ENCODE assay signal across 22 cellular contexts in the genomic region with DNA sequence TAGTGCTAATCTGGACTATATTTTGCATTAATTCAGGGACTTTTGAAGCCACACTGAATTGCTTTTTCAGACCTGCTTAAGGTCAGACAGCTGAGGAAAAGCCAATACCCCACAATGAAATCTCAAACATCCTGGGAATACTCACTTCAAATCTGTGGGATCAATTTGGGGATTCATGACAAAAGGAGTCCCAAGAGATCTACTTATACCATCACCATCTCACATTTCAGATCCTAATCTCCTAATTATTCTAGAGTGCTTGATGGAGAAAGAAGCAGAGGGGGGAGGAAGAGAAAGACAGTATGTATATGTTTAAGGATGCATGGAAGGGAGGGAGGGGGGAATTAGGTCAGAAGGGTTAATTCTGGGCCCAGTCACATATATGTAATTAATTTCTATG.
A peak's percentile ranks its signal among the peaks of the same experiment; 100 is the strongest.
DNase-seq lines count a peak whose midpoint lies in the region; ATAC-seq and TF ChIP-seq lines count a peak whose summit lies in the region.
"Had no signal": no experiment of that assay in that cellular context is flagged by ENCODE, and none has a peak within 500 bp of the region (broad histone marks: within the 10 kb centered on the region; RNA-seq: fewer than 3 reads in every experiment).

No MANE protein-coding gene starts in this region.

- CTCF ChIA-PET in SK-N-SH (lab: Yijun Ruan, JAX), result interaction anchor here (1.0 kb wide), 1 partner anchor 8 kb away, joined by 3 read pairs; no protein-coding TSS in a partner anchor
- CTCF ChIA-PET in MCF 10A (lab: Yijun Ruan, JAX), result no interaction called here

- peaks cover 4% of the 10 kb centered on the region for H3F3A ChIP-seq in SK-N-SH (replicated peaks; ENCODE audit: insufficient read depth)

- H3K4me1 ChIP-seq in SK-N-SH (ENCODE audit: control insufficient read depth in 1 of 2, insufficient read depth in 2 of 2, low read depth in 1 of 2, low read length in 1 of 2), result peaks cover under 1 to 13% of the 10 kb centered on the region in 2 experiments; a peak in 2 of 4 replicates
- H3K4me1 ChIP-seq: Caco-2 had no signal

- TF ChIP-seq EP300 in SK-N-SH (IDR thresholded peaks at IDR 0.05; ENCODE audit: borderline replicate concordance in 1 of 2, low read depth in 1 of 2, low read length in 1 of 2), result no peak

- TF ChIP-seq RAD21 in SK-N-SH (IDR thresholded peaks at IDR 0.05; ENCODE audit: low read length), result no peak

- H3K4me1 Mint-ChIP-seq in MCF 10A (ENCODE audit: insufficient read depth, unreplicated experiment) (no peaks in the 10 kb centered on the region), CD14-positive monocyte (no peaks in the 10 kb centered on the region)

- no peak overlapping the region; a peak in 1 of 4 replicates for H3K27ac ChIP-seq in SK-N-SH (ENCODE audit: low read depth in 2 of 2, low read length in 1 of 2)

- no peak overlapping the region for H3K4me2 ChIP-seq in SK-N-SH

- peaks cover 83% of the 10 kb centered on the region for H3K27me3 Mint-ChIP-seq in MCF 10A (ENCODE audit: insufficient read depth, unreplicated experiment)
- peaks cover 0 to 2% (median 0%) of the 10 kb centered on the region in 3 donors for H3K27me3 Mint-ChIP-seq in CD14-positive monocyte (ENCODE audit: low read depth in 3 of 3)
- H3K27me3 Mint-ChIP-seq: CD4-positive, alpha-beta T cell had no signal

- POLR2A ChIA-PET in SK-N-SH (lab: Yijun Ruan, JAX), result no interaction called here
- POLR2A ChIA-PET in MCF 10A (lab: Yijun Ruan, JAX), result no interaction called here

- H3K27ac Mint-ChIP-seq in MCF 10A (ENCODE audit: low read depth, unreplicated experiment) (no peak overlapping the region), CD14-positive monocyte (no peak overlapping the region)
- H3K27ac Mint-ChIP-seq: CD4-positive, alpha-beta T cell; T-helper 1 cell treated with Interleukin-12 subunit alpha and Interleukin-12 subunit beta and Interleukin-4 antibody, amounts not matched to agents 30 μg/mL and 1 μg/mL, for 36 hours had no signal

- H3K4me3 Mint-ChIP-seq in MCF 10A (ENCODE audit: unreplicated experiment) (no peak overlapping the region), CD14-positive monocyte (no peak overlapping the region)
- H3K4me3 Mint-ChIP-seq: CD4-positive, alpha-beta T cell; T-helper 1 cell treated with Interleukin-12 subunit alpha and Interleukin-12 subunit beta and Interleukin-4 antibody, amounts not matched to agents 30 μg/mL and 1 μg/mL, for 36 hours had no signal

- no peaks in the 10 kb centered on the region for H3K9me3 ChIP-seq in SK-N-SH
- H3K9me3 ChIP-seq: BE2C, Caco-2 had no signal

- H4K20me1 ChIP-seq in SK-N-SH (ENCODE audit: insufficient read depth), result no peaks in the 10 kb centered on the region

- H3K4me3 ChIP-seq in SK-N-SH (ENCODE audit: low read depth in 2 of 2, low read length in 1 of 2), result no peak overlapping the region

- no peaks in the 10 kb centered on the region for H3K79me2 ChIP-seq in SK-N-SH (ENCODE audit: insufficient read depth)

- no peaks in the 10 kb centered on the region for H3K9me3 Mint-ChIP-seq in MCF 10A (ENCODE audit: unreplicated experiment)
- H3K9me3 Mint-ChIP-seq in CD14-positive monocyte, result no peaks in the 10 kb centered on the region
- H3K9me3 Mint-ChIP-seq: CD4-positive, alpha-beta T cell; T-helper 1 cell treated with Interleukin-12 subunit alpha and Interleukin-12 subunit beta and Interleukin-4 antibody, amounts not matched to agents 30 μg/mL and 1 μg/mL, for 36 hours had no signal

- no peak overlapping the region for H3K9ac ChIP-seq in SK-N-SH

- TF ChIP-seq CTCF in SK-N-SH (IDR thresholded peaks at IDR 0.05), result no peak
- no peak for TF ChIP-seq CTCF in MCF 10A (IDR thresholded peaks at IDR 0.05; ENCODE audit: unreplicated experiment)
- TF ChIP-seq CTCF in CD14-positive monocyte (IDR thresholded peaks at IDR 0.05), result no peak

- DNase-seq in SK-N-SH (no peak), NCI-H2171 (lab: John Stamatoyannopoulos, UW) (peak; percentile 85), NCI-H82 treated with DMSO at 0.1 percent for 48 hours (lab: John Stamatoyannopoulos, UW; ENCODE audit: unreplicated experiment) (peak; percentile 98), MCF 10A (ENCODE audit: unreplicated experiment) (no peak), CD14-positive monocyte (ENCODE audit: low spot score) (no peak)
- DNase-seq: 8988T; BE2C; Caco-2; CD4-positive, alpha-beta T cell; GOT3; KBM-7; NCI-H146; NCI-H2081; NCI-H226; NCI-H526 treated with DMSO at 0.1 percent for 48 hours; PC-3; RPMI8226; SHP77 treated with DMSO at 0.1 percent for 48 hours had no signal

- H3K27me3 ChIP-seq in SK-N-SH (ENCODE audit: insufficient read depth), result no peaks in the 10 kb centered on the region
- H3K27me3 ChIP-seq: BE2C had no signal

- intact Hi-C loops in MCF 10A (cut with micrococcal nuclease), result loop anchor here (10.0 kb wide), 1 partner anchor 197 kb away; no protein-coding TSS in a partner anchor
- intact Hi-C loops in CD14-positive monocyte (cut with micrococcal nuclease), result no loop called here

- ATAC-seq in SK-N-SH treated with all-trans-retinoic acid at 6 μM for 48 hours (no peak), HG02678 (IDR thresholded peaks at IDR 0.05; ENCODE audit: unreplicated experiment) (no peak), GM19452 (IDR thresholded peaks at IDR 0.05; ENCODE audit: unreplicated experiment) (no peak)
- ATAC-seq: PC-3 had no signal

- no peak overlapping the region for H2AFZ ChIP-seq in SK-N-SH (ENCODE audit: low read depth)

- BruUV-seq in MCF 10A (replicated peaks; lab: Mats Ljungman, UMichigan), result no TSS peak

- H3K36me3 Mint-ChIP-seq in MCF 10A (ENCODE audit: insufficient read depth, unreplicated experiment), result no peaks in the 10 kb centered on the region
- H3K36me3 Mint-ChIP-seq in CD14-positive monocyte, result no peaks in the 10 kb centered on the region

- H3K36me3 ChIP-seq in SK-N-SH (replicated peaks in 1 of 2; ENCODE audit: control insufficient read depth in 1 of 2, insufficient read depth in 2 of 2, low read length in 1 of 2), result no peaks in the 10 kb centered on the region
- H3K36me3 ChIP-seq: BE2C had no signal

- no peaks in the 10 kb centered on the region for H3K9me2 ChIP-seq in SK-N-SH

TF ChIP-seq in SK-N-SH, 30 proteins besides CTCF, POLR2A, EP300 and RAD21:
- TF ChIP-seq RFX5 (IDR thresholded peaks at IDR 0.05; ENCODE audit: low read length), result no peak
- no peak for TF ChIP-seq TCF12 (IDR thresholded peaks at IDR 0.05)
- 0 out of 2 replicates have a peak, but pooled peaks have one; percentile 37 for TF ChIP-seq GATA2 (CRISPR knock-in tag; IDR thresholded peaks at IDR 0.05)
- no peak for TF ChIP-seq EZH2phosphoT487 (IDR thresholded peaks at IDR 0.05; ENCODE audit: borderline replicate concordance, low read depth)
- TF ChIP-seq TEAD4 (IDR thresholded peaks at IDR 0.05; ENCODE audit: borderline replicate concordance, insufficient read depth), result no peak
- no peak for TF ChIP-seq RXRA (IDR thresholded peaks at IDR 0.05; ENCODE audit: borderline replicate concordance, low read depth)
- TF ChIP-seq, protein P1, sequence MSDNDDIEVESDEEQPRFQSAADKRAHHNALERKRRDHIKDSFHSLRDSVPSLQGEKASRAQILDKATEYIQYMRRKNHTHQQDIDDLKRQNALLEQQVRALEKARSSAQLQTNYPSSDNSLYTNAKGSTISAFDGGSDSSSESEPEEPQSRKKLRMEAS (IDR thresholded peaks at IDR 0.05; ENCODE audit: low read depth), result no peak
TF ChIP-seq in SK-N-SH: peak in this region for 1.

TF ChIP-seq in SK-N-SH treated with all-trans-retinoic acid at 6 μM for 48 hours, 23 proteins besides CTCF, POLR2A, EP300 and RAD21:
- TF ChIP-seq ZFP3 (CRISPR knock-in tag; IDR thresholded peaks at IDR 0.05), result no peak
- TF ChIP-seq ZNF565 (CRISPR knock-in tag; conservative IDR thresholded peaks at IDR 0.05; ENCODE audit: low read depth), result no peak
- TF ChIP-seq SNAI2 (CRISPR knock-in tag; IDR thresholded peaks at IDR 0.05), result no peak
- no peak for TF ChIP-seq ARNTL (CRISPR knock-in tag; IDR thresholded peaks at IDR 0.05; ENCODE audit: borderline replicate concordance, low read depth)
- TF ChIP-seq, protein P2, sequence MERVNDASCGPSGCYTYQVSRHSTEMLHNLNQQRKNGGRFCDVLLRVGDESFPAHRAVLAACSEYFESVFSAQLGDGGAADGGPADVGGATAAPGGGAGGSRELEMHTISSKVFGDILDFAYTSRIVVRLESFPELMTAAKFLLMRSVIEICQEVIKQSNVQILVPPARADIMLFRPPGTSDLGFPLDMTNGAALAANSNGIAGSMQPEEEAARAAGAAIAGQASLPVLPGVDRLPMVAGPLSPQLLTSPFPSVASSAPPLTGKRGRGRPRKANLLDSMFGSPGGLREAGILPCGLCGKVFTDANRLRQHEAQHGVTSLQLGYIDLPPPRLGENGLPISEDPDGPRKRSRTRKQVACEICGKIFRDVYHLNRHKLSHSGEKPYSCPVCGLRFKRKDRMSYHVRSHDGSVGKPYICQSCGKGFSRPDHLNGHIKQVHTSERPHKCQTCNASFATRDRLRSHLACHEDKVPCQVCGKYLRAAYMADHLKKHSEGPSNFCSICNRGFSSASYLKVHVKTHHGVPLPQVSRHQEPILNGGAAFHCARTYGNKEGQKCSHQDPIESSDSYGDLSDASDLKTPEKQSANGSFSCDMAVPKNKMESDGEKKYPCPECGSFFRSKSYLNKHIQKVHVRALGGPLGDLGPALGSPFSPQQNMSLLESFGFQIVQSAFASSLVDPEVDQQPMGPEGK (CRISPR knock-in tag; IDR thresholded peaks at IDR 0.05; ENCODE audit: borderline replicate concordance), result no peak
- no peak for TF ChIP-seq TCF4 (CRISPR knock-in tag; IDR thresholded peaks at IDR 0.05; ENCODE audit: borderline replicate concordance)
- TF ChIP-seq, protein P3, sequence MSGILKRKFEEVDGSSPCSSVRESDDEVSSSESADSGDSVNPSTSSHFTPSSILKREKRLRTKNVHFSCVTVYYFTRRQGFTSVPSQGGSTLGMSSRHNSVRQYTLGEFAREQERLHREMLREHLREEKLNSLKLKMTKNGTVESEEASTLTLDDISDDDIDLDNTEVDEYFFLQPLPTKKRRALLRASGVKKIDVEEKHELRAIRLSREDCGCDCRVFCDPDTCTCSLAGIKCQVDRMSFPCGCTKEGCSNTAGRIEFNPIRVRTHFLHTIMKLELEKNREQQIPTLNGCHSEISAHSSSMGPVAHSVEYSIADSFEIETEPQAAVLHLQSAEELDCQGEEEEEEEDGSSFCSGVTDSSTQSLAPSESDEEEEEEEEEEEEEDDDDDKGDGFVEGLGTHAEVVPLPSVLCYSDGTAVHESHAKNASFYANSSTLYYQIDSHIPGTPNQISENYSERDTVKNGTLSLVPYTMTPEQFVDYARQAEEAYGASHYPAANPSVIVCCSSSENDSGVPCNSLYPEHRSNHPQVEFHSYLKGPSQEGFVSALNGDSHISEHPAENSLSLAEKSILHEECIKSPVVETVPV (CRISPR knock-in tag; IDR thresholded peaks at IDR 0.05), result no peak

Comparison
In these comparisons a context has a peak if more than half of its experiments do, and no peak if none do; other contexts are left out.
1. DNase-seq: peak in NCI-H2171 (single experiment) and NCI-H82 treated with DMSO at 0.1 percent for 48 hours (single experiment); none in SK-N-SH (single experiment), MCF 10A (single experiment) and CD14-positive monocyte (single experiment).